In the genomic region with DNA sequence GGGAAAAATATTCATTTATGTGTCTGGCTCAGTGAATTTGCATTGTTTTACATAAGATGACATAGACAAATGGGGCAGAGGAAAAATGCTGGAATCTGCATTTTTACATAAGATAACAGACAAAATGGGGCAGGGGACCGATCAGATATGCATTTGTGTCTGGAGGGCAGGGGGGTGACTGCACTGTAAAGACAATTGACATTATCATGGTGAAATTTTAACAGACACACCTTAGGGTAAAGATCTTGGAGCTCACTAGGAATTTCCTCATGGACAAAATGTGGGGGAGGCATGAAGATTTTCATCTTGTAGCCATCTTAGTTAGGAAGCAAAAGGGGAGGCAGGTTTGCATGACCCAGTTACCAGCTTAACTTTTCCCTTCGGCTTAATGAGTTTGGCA, we compare ENCODE assay signal across 4 cellular contexts. TPM values are rescaled to one million over a fixed set of nuclear protein-coding genes. Genes with fewer than 3 reads are reported as not detected.
"Had no signal": no experiment of that assay in that cellular context is flagged by ENCODE, and none has a peak within 500 bp of the region (broad histone marks: within the 10 kb centered on the region; RNA-seq: fewer than 3 reads in every experiment).

No MANE protein-coding gene starts in this region.

RNA-seq across cellular contexts. Expression of a gene that starts 51.4 kb away (rescaled TPM):
- total RNA-seq: GM23248, GM23338, H1, H9 had no signal
- polyA plus RNA-seq: GM23248, GM23338, H1 had no signal
